9 cellular contexts compared by ENCODE assay signal in the genomic region with DNA sequence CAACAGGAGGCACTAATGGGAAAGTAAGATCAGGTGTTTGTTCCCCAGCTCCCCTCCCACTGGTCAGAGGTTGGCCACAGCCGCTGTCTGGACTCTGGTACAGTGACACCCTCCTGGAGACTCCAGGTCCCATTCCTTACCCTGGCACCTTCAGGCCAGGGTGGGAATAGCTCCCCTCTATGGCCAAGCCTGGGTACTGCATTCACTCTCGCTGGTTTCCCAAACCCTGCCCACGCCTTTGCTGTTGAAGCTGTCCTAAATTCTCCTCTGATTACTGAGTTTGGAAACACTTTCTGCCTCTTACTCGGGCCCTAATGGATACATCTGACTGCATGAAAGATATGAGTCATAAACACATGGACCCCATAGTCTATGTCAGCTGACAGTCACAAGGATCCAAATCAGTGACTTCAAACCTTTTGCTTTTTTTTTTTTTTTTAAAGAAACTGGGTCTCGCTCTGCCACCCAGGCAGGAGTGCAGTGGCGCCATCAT. TPM values are rescaled to one million over a fixed set of nuclear protein-coding genes. Genes with fewer than 3 reads are reported as not detected.
A peak's percentile ranks its signal among the peaks of the same experiment; 100 is the strongest.
DNase-seq lines count a peak whose midpoint lies in the region; ATAC-seq, FAIRE-seq and TF ChIP-seq lines count a peak whose summit lies in the region.
"Had no signal": no experiment of that assay in that cellular context is flagged by ENCODE, and none has a peak within 500 bp of the region (broad histone marks: within the 10 kb centered on the region; RNA-seq: fewer than 3 reads in every experiment).

No MANE protein-coding gene starts in this region.

- no peak overlapping the region for H3K4me2 ChIP-seq in mesendoderm (ENCODE audit: low read length)

- no peak overlapping the region for H4K8ac ChIP-seq in mesendoderm (ENCODE audit: low read depth, low read length)

- no peak overlapping the region for H3K9ac ChIP-seq in mesendoderm (ENCODE audit: low read length)

- no peak overlapping the region for H4K5ac ChIP-seq in mesendoderm (ENCODE audit: low read length)

- no peaks in the 10 kb centered on the region for H3K27me3 ChIP-seq in mesendoderm (ENCODE audit: insufficient read depth, low read length, poor library complexity)

- H2AK5ac ChIP-seq in mesendoderm (ENCODE audit: low read length): no peak overlapping the region

- no peaks in the 10 kb centered on the region for H3K79me1 ChIP-seq in mesendoderm (ENCODE audit: low read length)

- no peak overlapping the region for H3K23ac ChIP-seq in mesendoderm (ENCODE audit: low read length)

- H3K18ac ChIP-seq in mesendoderm (ENCODE audit: low read length): no peak overlapping the region

- H3K4me3 ChIP-seq in astrocyte of the cerebellum (ENCODE audit: low read depth, low read length) (no peak overlapping the region), mesendoderm (ENCODE audit: low read length) (no peak overlapping the region)
- H3K4me3 ChIP-seq: thoracic aorta had no signal

- no peak overlapping the region for H3K56ac ChIP-seq in mesendoderm (ENCODE audit: low read length)

- TF ChIP-seq CTCF in astrocyte of the cerebellum (IDR thresholded peaks at IDR 0.05; ENCODE audit: low read depth, low read length, missing control alignments): peak; percentile 51

- no peak overlapping the region for H3K4ac ChIP-seq in mesendoderm (ENCODE audit: low read depth, low read length)

- H3K4me1 ChIP-seq in mesendoderm (ENCODE audit: control insufficient read depth, low read depth, low read length): no peaks in the 10 kb centered on the region

- H3K79me2 ChIP-seq in mesendoderm (ENCODE audit: control insufficient read depth, insufficient read depth, low read length): no peaks in the 10 kb centered on the region

- no peaks in the 10 kb centered on the region for H3K36me3 ChIP-seq in mesendoderm (ENCODE audit: control insufficient read depth, insufficient read depth, low read length)
- H3K36me3 ChIP-seq: thoracic aorta had no signal

- in situ Hi-C loops in Caki2 (cut with HindIII; ENCODE audit: low pct_unique_long_range_greater_than_20kb, low sequenced_read_pairs): no loop called here
- in situ Hi-C loops in astrocyte of the cerebellum (cut with HindIII; ENCODE audit: low sequenced_read_pairs): no loop called here

- WGBS in mesendoderm (ENCODE audit: extremely low coverage, insufficient coverage, low lambda C conversion rate): no CpG with 5 or more reads among the region's 6 CpGs

- H2BK5ac ChIP-seq in mesendoderm (ENCODE audit: low read length): no peak overlapping the region

- DNase-seq in Caki2 (ENCODE audit: low read depth) (peak; percentile 79), HCEC 1CT (peak; percentile 92), astrocyte of the cerebellum (ENCODE audit: low read depth) (no peak), mesendoderm (peak; percentile 79), HTR-8/SVneo (ENCODE audit: insufficient read length, low spot score) (no peak), NOMO-1 treated with DMSO at 0.1 percent for 48 hours (lab: John Stamatoyannopoulos, UW; ENCODE audit: unreplicated experiment) (no peak)

- no peak overlapping the region for H3K27ac ChIP-seq in mesendoderm (ENCODE audit: low read depth, low read length)

- no peak overlapping the region for H2BK120ac ChIP-seq in mesendoderm (ENCODE audit: low read depth, low read length)

- no peak for FAIRE-seq in HTR-8/SVneo (lab: Jason Lieb, UNC)

- no peak overlapping the region for H2BK15ac ChIP-seq in mesendoderm (replicated peaks; ENCODE audit: low read depth)

- ATAC-seq in GM21526 (IDR thresholded peaks at IDR 0.05; ENCODE audit: low FRiP score, unreplicated experiment): no peak
- no peak for ATAC-seq in HG03342 (IDR thresholded peaks at IDR 0.05; ENCODE audit: unreplicated experiment)

RNA-seq across cellular contexts. Expression of a gene that starts 17.9 kb away (rescaled TPM):
- 0.12 and 0.54 TPM in 2 replicates for total RNA-seq in Caki2 (2014; rRNA removed; shearing (Covaris generic); ENCODE audit: low replicate concordance)
- polyA plus RNA-seq in mesendoderm (2013, experiment 1 of 2): 0.59 TPM
- 0.62 TPM for polyA plus RNA-seq in mesendoderm (2013, experiment 2 of 2)

RNA-seq across cellular contexts. Expression of a gene that starts 47.4 kb away (rescaled TPM):
- total RNA-seq in Caki2 (2014; rRNA removed; shearing (Covaris generic); ENCODE audit: low replicate concordance): 18.9 and 20.9 TPM in 2 replicates
- 7.6 TPM for polyA plus RNA-seq in mesendoderm (2013, experiment 1 of 2)
- 7.6 TPM for polyA plus RNA-seq in mesendoderm (2013, experiment 2 of 2)

Comparison
In these comparisons a context has a peak if more than half of its experiments do, and no peak if none do; other contexts are left out.
1. DNase-seq: peak in Caki2 (single experiment), HCEC 1CT (single experiment) and mesendoderm (single experiment); none in astrocyte of the cerebellum (single experiment), HTR-8/SVneo (single experiment) and NOMO-1 treated with DMSO at 0.1 percent for 48 hours (single experiment).